Comparison of ENCODE assay signal across 27 cellular contexts in the genomic region with DNA sequence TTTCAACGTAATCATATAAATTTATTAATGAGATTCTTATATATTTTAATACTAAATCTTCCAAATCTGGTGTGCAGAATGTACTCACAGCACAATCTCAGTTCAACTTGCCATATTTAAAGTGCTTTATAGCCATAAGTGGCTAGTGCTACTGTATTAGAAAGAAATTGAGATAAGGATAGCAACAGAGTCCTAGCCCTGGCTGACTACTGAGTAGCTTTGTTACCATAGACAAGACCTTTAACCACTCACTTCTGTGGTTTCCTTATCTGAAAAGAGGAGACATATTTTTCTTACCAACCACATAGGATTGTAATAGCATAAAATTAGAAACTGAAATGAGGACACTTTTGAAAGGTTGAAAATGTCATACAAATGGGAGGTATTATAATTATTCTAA. TPM values are rescaled to one million over a fixed set of nuclear protein-coding genes. Genes with fewer than 3 reads are reported as not detected.
A peak's percentile ranks its signal among the peaks of the same experiment; 100 is the strongest.
DNase-seq lines count a peak whose midpoint lies in the region; TF ChIP-seq lines count a peak whose summit lies in the region.
"Had no signal": no experiment of that assay in that cellular context is flagged by ENCODE, and none has a peak within 500 bp of the region (broad histone marks: within the 10 kb centered on the region; RNA-seq: fewer than 3 reads in every experiment).

No MANE protein-coding gene starts in this region.

- peak; percentile 20 for DNase-seq in GM23248
- peak; percentile 40 for DNase-seq in MM.1S
- peak; percentile 33 for DNase-seq in brain microvascular endothelial cell
- no peak for DNase-seq in esophagus squamous epithelium (lab: John Stamatoyannopoulos, UW)
- DNase-seq in COLO668 (lab: John Stamatoyannopoulos, UW; ENCODE audit: unreplicated experiment) = no peak
- no peak for DNase-seq in EL
- DNase-seq: activated naive CD4-positive, alpha-beta T cell treated with Interleukin-2 at 50 U/mL for 16 hours; activated T-cell treated with anti-CD3 and anti-CD28 coated beads, Interleukin-2, amount 50 U/mL, for 48 hours; adrenal gland; dorsolateral prefrontal cortex; naive thymus-derived CD4-positive, alpha-beta T cell; NCI-H1694 treated with DMSO at 0.1 percent for 48 hours; NCI-H2171; NCI-H526; retina; RPMI8226; SK-N-SH; stimulated activated CD4-positive, alpha-beta T cell treated with anti-CD3 and anti-CD28 coated beads, Interleukin-4, amount 100 ng/mL, for 1 hour; stimulated activated naive B cell treated with anti-CD40 and anti-IgM and Interleukin-4, amounts not matched to agents 10 μg/mL and 1 μg/mL and 100 μg/mL, for 72 hours; WERI-Rb-1 had no signal

- TF ChIP-seq POLR2A in esophagus squamous epithelium (IDR thresholded peaks at IDR 0.05) = no peak

- H3K9me2 ChIP-seq in GM23248 (ENCODE audit: insufficient read depth) (peaks cover 5% of the 10 kb centered on the region; the same call in 1 of the 2 replicates), MM.1S (replicated peaks; ENCODE audit: insufficient read depth, low read length) (no peaks in the 10 kb centered on the region)
- H3K9me2 ChIP-seq: SK-N-SH had no signal

- H3K36me3 Mint-ChIP-seq in nephron (ENCODE audit: low read depth) = no peaks in the 10 kb centered on the region
- H3K36me3 Mint-ChIP-seq: IgD-negative memory B cell had no signal

- no peaks in the 10 kb centered on the region for H3K9me3 Mint-ChIP-seq in nephron
- H3K9me3 Mint-ChIP-seq: activated CD4-positive, alpha-beta T cell treated with anti-CD3 and anti-CD28 coated beads, Interleukin-2, amount 10 ng/mL, durations not matched to agents 24 days and 14 days; GM23338; IgD-negative memory B cell had no signal

- H3K36me3 ChIP-seq in GM23248 (ENCODE audit: low read depth) (no peaks in the 10 kb centered on the region), MM.1S (replicated peaks; ENCODE audit: insufficient read depth, low read length) (no peaks in the 10 kb centered on the region), brain microvascular endothelial cell (replicated peaks) (peaks cover 2% of the 10 kb centered on the region), esophagus squamous epithelium (no peaks in the 10 kb centered on the region)
- H3K36me3 ChIP-seq: adrenal gland, WERI-Rb-1 had no signal

- peaks cover 14% of the 10 kb centered on the region; the same call in 1 of the 2 replicates for H3K27me3 ChIP-seq in GM23248 (replicated peaks; ENCODE audit: insufficient read depth)
- no peaks in the 10 kb centered on the region for H3K27me3 ChIP-seq in MM.1S (replicated peaks; ENCODE audit: insufficient read depth, low read length)
- no peaks in the 10 kb centered on the region for H3K27me3 ChIP-seq in brain microvascular endothelial cell (replicated peaks)
- H3K27me3 ChIP-seq in esophagus squamous epithelium = no peaks in the 10 kb centered on the region
- H3K27me3 ChIP-seq: dorsolateral prefrontal cortex had no signal

- H3K79me2 ChIP-seq in GM23248 (ENCODE audit: insufficient read depth) (peaks cover 29% of the 10 kb centered on the region), MM.1S (ENCODE audit: low read length) (peaks cover 29% of the 10 kb centered on the region)

- H3F3A ChIP-seq in GM23248 (ENCODE audit: insufficient read depth) (peaks cover 22% of the 10 kb centered on the region), MM.1S (ENCODE audit: insufficient read depth, low read length) (no peaks in the 10 kb centered on the region)

- H4K20me1 ChIP-seq in GM23248 (ENCODE audit: insufficient read depth) = no peaks in the 10 kb centered on the region
- H4K20me1 ChIP-seq in MM.1S (ENCODE audit: insufficient read depth, low read length) = no peaks in the 10 kb centered on the region

- in situ Hi-C loops in GM23248 (cut with MboI) (no loop called here), brain microvascular endothelial cell (cut with HindIII; ENCODE audit: low pct_ligation_motif_present, low sequenced_read_pairs) (no loop called here)

- H3K9me3 ChIP-seq in GM23248 (ENCODE audit: low read depth) (no peaks in the 10 kb centered on the region), MM.1S (replicated peaks; ENCODE audit: insufficient read depth, low read length) (no peaks in the 10 kb centered on the region), esophagus squamous epithelium (no peaks in the 10 kb centered on the region)
- H3K9me3 ChIP-seq: adrenal gland, SK-N-SH had no signal

- peaks cover 24% of the 10 kb centered on the region for H3K4me1 ChIP-seq in GM23248 (ENCODE audit: insufficient read depth)
- peaks cover 10% of the 10 kb centered on the region; the same call in 1 of the 2 replicates for H3K4me1 ChIP-seq in MM.1S (ENCODE audit: low read length)
- H3K4me1 ChIP-seq in esophagus squamous epithelium = peaks cover 0 to 30% (median 19%) of the 10 kb centered on the region in 3 donors

- intact Hi-C loops in esophagus squamous epithelium (cut with DNase I) = no loop called here

- H3K27ac ChIP-seq in GM23248 = no peak overlapping the region
- no peak overlapping the region; the same call in 1 of the 2 replicates for H3K27ac ChIP-seq in MM.1S (ENCODE audit: low read length)
- H3K27ac ChIP-seq in brain microvascular endothelial cell = no peak overlapping the region
- H3K27ac ChIP-seq in esophagus squamous epithelium = no peak overlapping the region
- H3K27ac ChIP-seq: adrenal gland, C4-2B, WERI-Rb-1 had no signal

- H3K27me3 Mint-ChIP-seq in nephron (ENCODE audit: low read depth) = peaks cover 9% of the 10 kb centered on the region
- H3K27me3 Mint-ChIP-seq: IgD-negative memory B cell had no signal

- H3K27ac Mint-ChIP-seq in nephron = no peak overlapping the region
- H3K27ac Mint-ChIP-seq: activated CD4-positive, alpha-beta T cell treated with anti-CD3 and anti-CD28 coated beads, Interleukin-2, amount 10 ng/mL, durations not matched to agents 24 days and 14 days; GM23338; stimulated activated naive B cell treated with anti-CD40 and anti-IgM and Interleukin-4, amounts not matched to agents 10 μg/mL and 1 μg/mL and 100 μg/mL, for 72 hours had no signal

- H3K4me1 Mint-ChIP-seq in nephron = peaks cover 24% of the 10 kb centered on the region

- peak overlapping the region in 2 of 3 experiments; percentile 15 to 24 for H3K4me3 Mint-ChIP-seq in nephron
- H3K4me3 Mint-ChIP-seq: activated CD4-positive, alpha-beta T cell treated with anti-CD3 and anti-CD28 coated beads, Interleukin-2, amount 10 ng/mL, durations not matched to agents 24 days and 14 days; GM23338; stimulated activated naive B cell treated with anti-CD40 and anti-IgM and Interleukin-4, amounts not matched to agents 10 μg/mL and 1 μg/mL and 100 μg/mL, for 72 hours had no signal

- 0 to 2% methylated on average over 1 of the region's 1 CpG for WGBS in GM23248 (ENCODE audit: low coverage in 1 of 2, low lambda C conversion rate in 2 of 2, missing lambda C conversion rate in 2 of 2), 2 experiments
- WGBS in esophagus squamous epithelium, 2 donors = 0 to 41% methylated on average over 1 of the region's 1 CpG

- H3K4me2 ChIP-seq in GM23248 (ENCODE audit: unreplicated experiment) (no peak overlapping the region), MM.1S (ENCODE audit: low read depth, low read length) (0 out of 2 replicates have a peak overlapping the region, but pooled peaks have one; percentile 15)
- H3K4me2 ChIP-seq: GM23338, SK-N-SH had no signal

- no peak for TF ChIP-seq CTCF in MM.1S (IDR thresholded peaks at IDR 0.05; ENCODE audit: low read length)
- no peak for TF ChIP-seq CTCF in brain microvascular endothelial cell (IDR thresholded peaks at IDR 0.05; ENCODE audit: low read depth, low read length, missing control alignments)
- no peak for TF ChIP-seq CTCF in nephron (IDR thresholded peaks at IDR 0.05; ENCODE audit: unreplicated experiment in 3 of 3)
- no peak for TF ChIP-seq CTCF in esophagus squamous epithelium (IDR thresholded peaks at IDR 0.05)

- H2AFZ ChIP-seq in GM23248 (no peak overlapping the region), MM.1S (ENCODE audit: low read length) (no peak overlapping the region)
- H2AFZ ChIP-seq: GM23338 had no signal

- H3K9ac ChIP-seq in GM23248 (no peak overlapping the region), MM.1S (ENCODE audit: low read length) (no peak overlapping the region)
- H3K9ac ChIP-seq: SK-N-SH had no signal

- H3K4me3 ChIP-seq in GM23248 (no peak overlapping the region), MM.1S (ENCODE audit: low read length) (no peak overlapping the region), brain microvascular endothelial cell (ENCODE audit: low read depth, low read length) (no peak overlapping the region), esophagus squamous epithelium (no peak overlapping the region)
- H3K4me3 ChIP-seq: adrenal gland, dorsolateral prefrontal cortex, GM23338 had no signal

RNA-seq across cellular contexts. Expression of gene CHURC1, which starts 2.0 kb away (rescaled TPM):
- 69.1 and 74.5 TPM in 2 replicates for total RNA-seq in GM23248 (2014; rRNA removed; shearing (Covaris generic))
- polyA plus RNA-seq in GM23248 (2016; fragmentation: Nextera tagmentation; extraction: Ambion mirVana) = 152 and 162 TPM in 2 replicates
- 10 to 100 TPM; 28.9 to 74.7 (median 56.0) TPM for total RNA-seq in esophagus squamous epithelium

RNA-seq across cellular contexts. Expression of gene GPX2, which starts 30.3 kb away (rescaled TPM):
- not detected in 2 replicates for total RNA-seq in GM23248 (2014; rRNA removed; shearing (Covaris generic))
- not detected in 2 replicates for polyA plus RNA-seq in GM23248 (2016; fragmentation: Nextera tagmentation; extraction: Ambion mirVana)
- 100 to 1,000 TPM in 3 of 4 donors, 10 to 100 TPM in 1; 97.1 to 273 (median 191) TPM for total RNA-seq in esophagus squamous epithelium
- total RNA-seq: activated CD4-positive, alpha-beta T cell treated with anti-CD3 and anti-CD28 coated beads, Interleukin-2, amount 10 ng/mL, durations not matched to agents 24 days and 14 days; naive thymus-derived CD4-positive, alpha-beta T cell; osteocyte; temporal lobe had no signal
- polyA plus RNA-seq: IgD-negative memory B cell; naive thymus-derived CD4-positive, alpha-beta T cell; SK-N-SH had no signal

RNA-seq across cellular contexts. Expression of gene SPTB, which starts 32.5 kb away (rescaled TPM):
- 0.11 and 0.51 TPM in 2 replicates for total RNA-seq in GM23248 (2014; rRNA removed; shearing (Covaris generic))
- 0.06 TPM in 1 of 2 replicates, not detected in the other for polyA plus RNA-seq in GM23248 (2016; fragmentation: Nextera tagmentation; extraction: Ambion mirVana)
- total RNA-seq in esophagus squamous epithelium = 1 to 10 TPM in 2 of 4 donors, under 1 TPM in 2; 0.13 to 3.8 (median 1.5) TPM
- total RNA-seq: activated CD4-positive, alpha-beta T cell treated with anti-CD3 and anti-CD28 coated beads, Interleukin-2, amount 10 ng/mL, durations not matched to agents 24 days and 14 days had no signal
- polyA plus RNA-seq: naive thymus-derived CD4-positive, alpha-beta T cell had no signal

RNA-seq across cellular contexts. Expression of gene RAB15, which starts 59.9 kb away (rescaled TPM):
- total RNA-seq in GM23248 (2014; rRNA removed; shearing (Covaris generic)) = 3.5 and 4.3 TPM in 2 replicates
- 2.0 and 2.8 TPM in 2 replicates for polyA plus RNA-seq in GM23248 (2016; fragmentation: Nextera tagmentation; extraction: Ambion mirVana)
- 1 to 10 TPM; 2.5 to 7.0 (median 5.2) TPM for total RNA-seq in esophagus squamous epithelium

Comparison
In these comparisons a context has a peak if more than half of its experiments do, and no peak if none do; other contexts are left out.
1. DNase-seq: peak in GM23248 (single experiment), MM.1S (single experiment) and brain microvascular endothelial cell (single experiment); none in esophagus squamous epithelium (single experiment), COLO668 (single experiment) and EL (single experiment).
2. RNA of gene GPX2, which starts 30.3 kb away (total RNA-seq): 97.1 to 273 TPM in esophagus squamous epithelium; not detected in GM23248; every median in the first group is over 10 times any median in the second.